In genomic region chr6:21208114-21208795, GRCh38 we compare ENCODE assay signal across 1 cellular context.
TF ChIP-seq lines count a peak whose summit lies in the region.

No MANE protein-coding gene starts in this region.

TF ChIP-seq in HepG2, 621 proteins besides CTCF, POLR2A, EP300 and RAD21 (continued from another document):
- TF ChIP-seq PHF21A (CRISPR knock-in tag; IDR thresholded peaks at IDR 0.05) (peak; percentile 50; the same call in 1 of the 2 replicates), CHCHD3 (CRISPR knock-in tag; IDR thresholded peaks at IDR 0.05) (no peak), U2AF2 (IDR thresholded peaks at IDR 0.05; ENCODE audit: low read depth, low read length) (no peak), RNF219 (CRISPR knock-in tag; IDR thresholded peaks at IDR 0.05) (no peak), DNMT1 (CRISPR knock-in tag; IDR thresholded peaks at IDR 0.05) (no peak), ZNF75D (CRISPR knock-in tag; IDR thresholded peaks at IDR 0.05; ENCODE audit: borderline replicate concordance) (no peak), PRDM15 (CRISPR knock-in tag; IDR thresholded peaks at IDR 0.05) (no peak), ZNF501 (CRISPR knock-in tag; IDR thresholded peaks at IDR 0.05) (no peak), ZNF503 (CRISPR knock-in tag; IDR thresholded peaks at IDR 0.05) (peak; percentile 51; the same call in 1 of the 2 replicates), ATF1 (CRISPR knock-in tag; IDR thresholded peaks at IDR 0.05) (no peak), ZNF614 (CRISPR knock-in tag; IDR thresholded peaks at IDR 0.05; ENCODE audit: borderline replicate concordance) (peak; percentile 97), RBFOX2 (IDR thresholded peaks at IDR 0.05; ENCODE audit: low read depth, low read length) (no peak), ZNF546 (CRISPR knock-in tag; conservative IDR thresholded peaks at IDR 0.05) (no peak), NCOA2 (CRISPR knock-in tag; IDR thresholded peaks at IDR 0.05) (peak; percentile 76), RFX1 (IDR thresholded peaks at IDR 0.05) (no peak), ZNF616 (CRISPR knock-in tag; IDR thresholded peaks at IDR 0.05; ENCODE audit: low read depth) (no peak), ZSCAN22 (CRISPR knock-in tag; IDR thresholded peaks at IDR 0.05) (no peak), MAZ (IDR thresholded peaks at IDR 0.05; ENCODE audit: borderline replicate concordance, low read depth, low read length) (no peak), MAZ (CRISPR knock-in tag; IDR thresholded peaks at IDR 0.05; ENCODE audit: low read depth) (no peak), ZNF747 (CRISPR knock-in tag; IDR thresholded peaks at IDR 0.05; ENCODE audit: borderline replicate concordance) (no peak), ZNF20 (CRISPR knock-in tag; IDR thresholded peaks at IDR 0.05) (no peak), ZNF446 (CRISPR knock-in tag; IDR thresholded peaks at IDR 0.05) (no peak), ZNF577 (CRISPR knock-in tag; IDR thresholded peaks at IDR 0.05; ENCODE audit: borderline replicate concordance, low read depth) (no peak), ZNF333 (CRISPR knock-in tag; IDR thresholded peaks at IDR 0.05; ENCODE audit: borderline replicate concordance) (no peak)
- TF ChIP-seq, protein P1, sequence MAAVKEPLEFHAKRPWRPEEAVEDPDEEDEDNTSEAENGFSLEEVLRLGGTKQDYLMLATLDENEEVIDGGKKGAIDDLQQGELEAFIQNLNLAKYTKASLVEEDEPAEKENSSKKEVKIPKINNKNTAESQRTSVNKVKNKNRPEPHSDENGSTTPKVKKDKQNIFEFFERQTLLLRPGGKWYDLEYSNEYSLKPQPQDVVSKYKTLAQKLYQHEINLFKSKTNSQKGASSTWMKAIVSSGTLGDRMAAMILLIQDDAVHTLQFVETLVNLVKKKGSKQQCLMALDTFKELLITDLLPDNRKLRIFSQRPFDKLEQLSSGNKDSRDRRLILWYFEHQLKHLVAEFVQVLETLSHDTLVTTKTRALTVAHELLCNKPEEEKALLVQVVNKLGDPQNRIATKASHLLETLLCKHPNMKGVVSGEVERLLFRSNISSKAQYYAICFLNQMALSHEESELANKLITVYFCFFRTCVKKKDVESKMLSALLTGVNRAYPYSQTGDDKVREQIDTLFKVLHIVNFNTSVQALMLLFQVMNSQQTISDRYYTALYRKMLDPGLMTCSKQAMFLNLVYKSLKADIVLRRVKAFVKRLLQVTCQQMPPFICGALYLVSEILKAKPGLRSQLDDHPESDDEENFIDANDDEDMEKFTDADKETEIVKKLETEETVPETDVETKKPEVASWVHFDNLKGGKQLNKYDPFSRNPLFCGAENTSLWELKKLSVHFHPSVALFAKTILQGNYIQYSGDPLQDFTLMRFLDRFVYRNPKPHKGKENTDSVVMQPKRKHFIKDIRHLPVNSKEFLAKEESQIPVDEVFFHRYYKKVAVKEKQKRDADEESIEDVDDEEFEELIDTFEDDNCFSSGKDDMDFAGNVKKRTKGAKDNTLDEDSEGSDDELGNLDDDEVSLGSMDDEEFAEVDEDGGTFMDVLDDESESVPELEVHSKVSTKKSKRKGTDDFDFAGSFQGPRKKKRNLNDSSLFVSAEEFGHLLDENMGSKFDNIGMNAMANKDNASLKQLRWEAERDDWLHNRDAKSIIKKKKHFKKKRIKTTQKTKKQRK (IDR thresholded peaks at IDR 0.05; ENCODE audit: low read length): no peak
- TF ChIP-seq, protein P2, sequence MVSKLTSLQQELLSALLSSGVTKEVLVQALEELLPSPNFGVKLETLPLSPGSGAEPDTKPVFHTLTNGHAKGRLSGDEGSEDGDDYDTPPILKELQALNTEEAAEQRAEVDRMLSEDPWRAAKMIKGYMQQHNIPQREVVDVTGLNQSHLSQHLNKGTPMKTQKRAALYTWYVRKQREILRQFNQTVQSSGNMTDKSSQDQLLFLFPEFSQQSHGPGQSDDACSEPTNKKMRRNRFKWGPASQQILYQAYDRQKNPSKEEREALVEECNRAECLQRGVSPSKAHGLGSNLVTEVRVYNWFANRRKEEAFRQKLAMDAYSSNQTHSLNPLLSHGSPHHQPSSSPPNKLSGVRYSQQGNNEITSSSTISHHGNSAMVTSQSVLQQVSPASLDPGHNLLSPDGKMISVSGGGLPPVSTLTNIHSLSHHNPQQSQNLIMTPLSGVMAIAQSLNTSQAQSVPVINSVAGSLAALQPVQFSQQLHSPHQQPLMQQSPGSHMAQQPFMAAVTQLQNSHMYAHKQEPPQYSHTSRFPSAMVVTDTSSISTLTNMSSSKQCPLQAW (CRISPR knock-in tag; IDR thresholded peaks at IDR 0.05): peak; percentile 52
TF ChIP-seq in HepG2: peak in this region for 64.
